21 cellular contexts compared by ENCODE assay signal in the genomic region with DNA sequence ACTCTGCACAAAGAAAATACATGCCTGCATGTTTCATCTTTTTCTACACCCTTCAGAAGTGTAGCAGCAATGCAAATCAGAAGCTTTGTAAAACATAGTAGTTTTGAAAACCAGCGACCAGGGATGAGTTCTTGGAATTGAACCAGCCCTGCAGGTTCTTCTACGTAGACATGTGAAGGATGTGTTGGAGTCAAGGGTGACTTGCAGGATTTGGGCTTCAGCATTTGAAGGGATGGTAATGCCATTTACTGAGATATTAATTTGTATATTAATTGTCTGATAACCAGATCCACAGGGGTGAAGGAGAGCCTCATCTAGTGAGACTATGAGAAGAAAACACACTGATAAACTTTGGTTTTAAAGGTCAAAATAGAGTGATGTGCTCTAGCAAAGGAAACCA.
"Had no signal": no experiment of that assay in that cellular context is flagged by ENCODE, and none has a peak within 500 bp of the region (broad histone marks: within the 10 kb centered on the region; RNA-seq: fewer than 3 reads in every experiment).

No MANE protein-coding gene starts in this region.

- H3K36me3 ChIP-seq: MG63 had no signal

- H3K27me3 Mint-ChIP-seq: activated CD4-positive, alpha-beta T cell treated with anti-CD3 and anti-CD28 coated beads for 36 hours; activated CD8-positive, alpha-beta T cell treated with anti-CD3 and anti-CD28 coated beads for 36 hours; activated naive CD4-positive, alpha-beta T cell treated with anti-CD3 and anti-CD28 coated beads, Interleukin-2, amount 10 ng/mL, durations not matched to agents 7 days and 5 days; activated naive CD8-positive, alpha-beta T cell treated with anti-CD3 and anti-CD28 coated beads for 36 hours had no signal

- H3K4me3 ChIP-seq: MG63 had no signal

- H3K4me3 Mint-ChIP-seq: activated CD4-positive, alpha-beta T cell treated with anti-CD3 and anti-CD28 coated beads for 36 hours; activated CD8-positive, alpha-beta T cell treated with anti-CD3 and anti-CD28 coated beads for 36 hours; activated naive CD4-positive, alpha-beta T cell treated with anti-CD3 and anti-CD28 coated beads, Interleukin-2, amount 10 ng/mL, durations not matched to agents 7 days and 5 days; activated naive CD8-positive, alpha-beta T cell treated with anti-CD3 and anti-CD28 coated beads for 36 hours; activated T-cell treated with anti-CD3 and anti-CD28 coated beads, Interleukin-2, amount 50 U/mL, for 72 hours had no signal

- H3K4me2 ChIP-seq: KMS-11 had no signal

- H3K9me3 ChIP-seq: MG63 had no signal

- ATAC-seq: activated CD4-positive, alpha-beta T cell treated with anti-CD3 and anti-CD28 coated beads for 36 hours; activated CD8-positive, alpha-beta T cell treated with anti-CD3 and anti-CD28 coated beads for 36 hours; activated T-cell treated with anti-CD3 and anti-CD28 coated beads, Interleukin-2, amount 50 U/mL, for 72 hours had no signal

- DNase-seq: activated CD4-positive, alpha-beta T cell treated with anti-CD3 and anti-CD28 coated beads for 36 hours; activated CD8-positive, alpha-beta memory T cell treated with anti-CD3 and anti-CD28 coated beads, Interleukin-2, amount 50 U/mL, for 4 hours; activated CD8-positive, alpha-beta T cell treated with anti-CD3 and anti-CD28 coated beads for 36 hours; activated gamma-delta T cell treated with Interleukin-2 at 50 U/mL for 16 hours; activated naive CD4-positive, alpha-beta T cell treated with anti-CD3 and anti-CD28 coated beads, Interleukin-2, amount 10 ng/mL, durations not matched to agents 7 days and 5 days; activated naive CD8-positive, alpha-beta T cell treated with anti-CD3 and anti-CD28 coated beads for 36 hours; activated T-cell treated with anti-CD3 and anti-CD28 coated beads, Interleukin-2, amount 50 U/mL, for 72 hours; MG63; MV-4-11; NCI-H1092 treated with DMSO at 0.1 percent for 48 hours; NCI-H1417 treated with DMSO at 0.1 percent for 48 hours; NCI-H1694; NCI-H2029; NCI-H2107; NCI-H2171 treated with DMSO at 0.1 percent for 48 hours; NCI-H774; SIG-M5; T-helper 1 cell had no signal

- H3K9ac ChIP-seq: KMS-11 had no signal

- H3K4me1 Mint-ChIP-seq: activated naive CD4-positive, alpha-beta T cell treated with anti-CD3 and anti-CD28 coated beads, Interleukin-2, amount 10 ng/mL, durations not matched to agents 7 days and 5 days had no signal

- H3K9me3 Mint-ChIP-seq: activated CD8-positive, alpha-beta T cell treated with anti-CD3 and anti-CD28 coated beads for 36 hours; activated naive CD4-positive, alpha-beta T cell treated with anti-CD3 and anti-CD28 coated beads, Interleukin-2, amount 10 ng/mL, durations not matched to agents 7 days and 5 days; activated naive CD8-positive, alpha-beta T cell treated with anti-CD3 and anti-CD28 coated beads for 36 hours; activated T-cell treated with anti-CD3 and anti-CD28 coated beads, Interleukin-2, amount 50 U/mL, for 72 hours; activated T-helper 2 cell treated with anti-CD3 and anti-CD28 coated beads, Interferon-gamma antibody, Interleukin-2, Interleukin-4, amounts not matched to agents 10 μg/mL and 5 μg/mL and 100 μg/mL, durations not matched to agents 14 hours and 24 hours and 36 hours had no signal

- H3K27ac Mint-ChIP-seq: activated CD4-positive, alpha-beta T cell treated with anti-CD3 and anti-CD28 coated beads for 36 hours; activated CD8-positive, alpha-beta T cell treated with anti-CD3 and anti-CD28 coated beads for 36 hours; activated naive CD4-positive, alpha-beta T cell treated with anti-CD3 and anti-CD28 coated beads, Interleukin-2, amount 10 ng/mL, durations not matched to agents 7 days and 5 days; activated naive CD8-positive, alpha-beta T cell treated with anti-CD3 and anti-CD28 coated beads for 36 hours; activated T-cell treated with anti-CD3 and anti-CD28 coated beads, Interleukin-2, amount 50 U/mL, for 72 hours; activated T-helper 2 cell treated with anti-CD3 and anti-CD28 coated beads, Interferon-gamma antibody, Interleukin-2, Interleukin-4, amounts not matched to agents 10 μg/mL and 5 μg/mL and 100 μg/mL, durations not matched to agents 14 hours and 24 hours and 36 hours had no signal

- H3K36me3 Mint-ChIP-seq: activated naive CD4-positive, alpha-beta T cell treated with anti-CD3 and anti-CD28 coated beads, Interleukin-2, amount 10 ng/mL, durations not matched to agents 7 days and 5 days had no signal

- H3K27me3 ChIP-seq: MG63 had no signal

- H3K27ac ChIP-seq: KMS-11, VCaP had no signal
